In the genomic region with DNA sequence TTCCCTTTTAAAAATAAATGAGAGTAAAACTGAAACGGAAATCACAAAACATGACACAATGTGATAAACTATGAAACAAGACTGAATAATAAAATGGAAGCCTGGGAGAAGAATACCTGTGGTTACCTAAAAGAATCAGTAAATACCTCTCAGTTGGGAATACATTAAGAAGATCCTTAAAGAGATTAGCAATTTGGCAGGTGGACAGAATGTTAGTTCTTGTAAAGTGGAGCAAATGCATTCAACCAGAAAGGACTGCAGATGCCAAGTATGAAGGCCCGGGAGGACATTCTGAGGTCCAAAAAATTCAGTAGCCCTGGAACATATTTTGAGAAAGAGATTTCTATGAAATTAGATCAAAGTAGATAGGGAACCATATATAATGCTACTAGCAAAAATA, we compare ENCODE assay signal across 18 cellular contexts.
"Had no signal": no experiment of that assay in that cellular context is flagged by ENCODE, and none has a peak within 500 bp of the region (broad histone marks: within the 10 kb centered on the region; RNA-seq: fewer than 3 reads in every experiment).

No MANE protein-coding gene starts in this region.

- H3K36me3 ChIP-seq: cardiac muscle cell, esophagus squamous epithelium, heart right ventricle, left ventricle myocardium inferior, spleen, tibial artery had no signal

- H3K4me1 ChIP-seq: esophagus squamous epithelium, left ventricle myocardium inferior, spleen, tibial artery had no signal

- DNase-seq: activated B cell treated with CpG ODN at 0.5 μM for 24 hours; activated CD4-positive, alpha-beta memory T cell treated with anti-CD3 and anti-CD28 coated beads, Interleukin-2, amount 10 ng/mL, durations not matched to agents 7 days and 5 days; activated CD4-positive, alpha-beta T cell treated with anti-CD3 and anti-CD28 coated beads for 48 hours; activated CD8-positive, alpha-beta memory T cell treated with anti-CD3 and anti-CD28 coated beads, Interleukin-2, amount 10 ng/mL, durations not matched to agents 7 days and 5 days; activated naive CD4-positive, alpha-beta T cell; activated naive CD8-positive, alpha-beta T cell treated with anti-CD3 and anti-CD28 coated beads for 36 hours; amniotic stem cell; effector memory CD8-positive, alpha-beta T cell; esophagus squamous epithelium; heart right ventricle; left ventricle myocardium inferior; occipital lobe; posterior cingulate gyrus; retina; spleen; stimulated activated naive CD4-positive, alpha-beta T cell; tibial artery had no signal

- H3K27ac ChIP-seq: cardiac muscle cell, esophagus squamous epithelium, heart right ventricle, left ventricle myocardium inferior, spleen, tibial artery had no signal

- H3K27me3 ChIP-seq: cardiac muscle cell, esophagus squamous epithelium, heart right ventricle, spleen, tibial artery had no signal

- ATAC-seq: activated CD8-positive, alpha-beta memory T cell treated with anti-CD3 and anti-CD28 coated beads, Interleukin-2, amount 10 ng/mL, durations not matched to agents 7 days and 5 days; effector memory CD8-positive, alpha-beta T cell; heart right ventricle had no signal

- H3K4me3 ChIP-seq: cardiac muscle cell, esophagus squamous epithelium, heart right ventricle, left ventricle myocardium inferior, spleen, tibial artery had no signal

- H3K9me3 ChIP-seq: esophagus squamous epithelium, heart right ventricle, left ventricle myocardium inferior, tibial artery had no signal
